23 cellular contexts compared by ENCODE assay signal in genomic region chr11:33505140-33505539, GRCh38.
"Had no signal": no experiment of that assay in that cellular context is flagged by ENCODE, and none has a peak within 500 bp of the region (broad histone marks: within the 10 kb centered on the region; RNA-seq: fewer than 3 reads in every experiment).

No MANE protein-coding gene starts in this region.

- H3K4me3 ChIP-seq: pancreas, psoas muscle, right lobe of liver, sigmoid colon, stomach, thoracic aorta, thyroid gland, tibial nerve, upper lobe of left lung, vagina had no signal

- DNase-seq: natural killer cell; pancreas; posterior cingulate gyrus; psoas muscle; right cardiac atrium; right lobe of liver; sigmoid colon; small intestine; stimulated activated CD4-positive, alpha-beta T cell treated with anti-CD3 and anti-CD28 coated beads, Interleukin-15, amount 100 ng/mL, for 24 hours; stimulated activated CD4-positive, alpha-beta T cell treated with anti-CD3 and anti-CD28 coated beads, Interleukin-2, amount 100 ng/mL, for 24 hours; stimulated activated CD4-positive, alpha-beta T cell treated with anti-CD3 and anti-CD28 coated beads, Interleukin-2, amount 100 ng/mL, for 48 hours; stimulated activated CD4-positive, alpha-beta T cell treated with anti-CD3 and anti-CD28 coated beads, Interleukin-4, amount 100 ng/mL, for 24 hours; stimulated activated naive B cell treated with anti-CD40 and anti-IgM and Interleukin-4, amounts not matched to agents 10 μg/mL and 1 μg/mL and 100 μg/mL, for 72 hours; stimulated activated naive CD4-positive, alpha-beta T cell treated with Interleukin-2 at 50 U/mL for 16 hours; stomach; thyroid gland; trophoblast cell; upper lobe of left lung had no signal

- H3K36me3 ChIP-seq: neutrophil, pancreas, right lobe of liver, sigmoid colon, stomach, thoracic aorta, thyroid gland, tibial nerve, upper lobe of left lung, vagina had no signal

- ATAC-seq: natural killer cell; pancreas; psoas muscle; right cardiac atrium; right lobe of liver; stimulated activated effector memory CD8-positive, alpha-beta T cell treated with anti-CD3 and anti-CD28 coated beads, Interleukin-12 subunit alpha, Interleukin-12 subunit beta, amount 100 ng/mL, for 72 hours; stimulated activated naive B cell treated with anti-CD40 and anti-IgM and Interleukin-4, amounts not matched to agents 10 μg/mL and 1 μg/mL and 100 μg/mL, for 72 hours had no signal

- H3K4me1 ChIP-seq: pancreas, psoas muscle, right lobe of liver, sigmoid colon, stomach, thyroid gland, tibial nerve, upper lobe of left lung, vagina had no signal

- H3K9me3 ChIP-seq: neutrophil, pancreas, psoas muscle, right lobe of liver, sigmoid colon, stomach, thoracic aorta, thyroid gland, tibial nerve, upper lobe of left lung, vagina had no signal

- H3K27ac ChIP-seq: neutrophil, pancreas, psoas muscle, right lobe of liver, sigmoid colon, stomach, thoracic aorta, thyroid gland, tibial nerve, upper lobe of left lung, vagina had no signal

- H3K27me3 ChIP-seq: pancreas, right lobe of liver, stomach, thyroid gland, tibial nerve, upper lobe of left lung, vagina had no signal
